ENCODE assay signal across 8 cellular contexts in the genomic region with DNA sequence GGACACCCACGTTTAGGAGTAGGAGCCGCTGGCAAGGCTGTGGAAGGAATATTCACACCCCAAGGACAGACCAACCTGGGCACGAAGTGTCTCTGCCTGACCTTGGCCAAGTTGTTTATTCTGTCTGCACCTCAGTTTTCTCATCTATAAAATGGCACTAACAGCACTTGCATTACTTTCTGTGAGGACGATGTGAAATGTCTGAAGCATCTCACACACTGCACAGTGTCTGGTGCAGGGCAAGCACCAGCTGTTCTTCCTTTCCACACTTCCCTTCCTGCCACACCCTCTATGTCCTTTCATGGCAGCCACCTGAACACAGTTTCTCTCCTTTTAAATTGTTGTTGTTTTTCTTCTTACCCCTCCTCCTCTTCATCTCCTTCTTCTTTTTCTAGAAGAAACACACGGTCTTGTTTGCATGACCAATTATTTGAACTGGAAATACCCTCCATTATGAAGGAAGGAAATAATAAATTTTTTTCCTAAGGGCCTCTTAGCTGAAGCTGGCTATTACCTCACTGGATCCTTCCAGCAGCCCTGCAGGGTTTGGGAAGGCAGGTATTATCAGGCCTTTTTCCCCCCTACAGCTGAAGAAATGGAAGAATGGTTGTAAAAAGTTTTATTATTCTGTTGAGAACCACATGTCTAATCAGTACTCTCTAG. TPM values are rescaled to one million over a fixed set of nuclear protein-coding genes. Genes with fewer than 3 reads are reported as not detected.
DNase-seq lines count a peak whose midpoint lies in the region; ATAC-seq and TF ChIP-seq lines count a peak whose summit lies in the region.

No MANE protein-coding gene starts in this region.

- H3K36me3 ChIP-seq in hepatocyte (replicated peaks; ENCODE audit: insufficient read depth, low read depth) = no peaks in the 10 kb centered on the region

- peaks cover 19% of the 10 kb centered on the region for H3K4me1 Mint-ChIP-seq in progenitor cell of endocrine pancreas (ENCODE audit: low read depth)

- no peak overlapping the region for H3K27ac Mint-ChIP-seq in progenitor cell of endocrine pancreas

- no peak for TF ChIP-seq POLR2A in GM18505 (IDR thresholded peaks at IDR 0.05; ENCODE audit: borderline replicate concordance, extremely low read depth, insufficient read depth, insufficient read length)

- H3K4me1 ChIP-seq in hepatocyte (ENCODE audit: insufficient read depth) = peaks cover 57% of the 10 kb centered on the region

- no peak overlapping the region for H3K4me3 Mint-ChIP-seq in progenitor cell of endocrine pancreas (ENCODE audit: low read depth)

- peak overlapping the region; percentile 93 for H3K27ac ChIP-seq in RWPE1
- H3K27ac ChIP-seq in hepatocyte = peak overlapping the region; percentile 86

- H4K20me1 ChIP-seq in hepatocyte (ENCODE audit: insufficient read depth, poor library complexity, severe bottlenecking) = no peaks in the 10 kb centered on the region

- peak; percentile 11 for ATAC-seq in GM18505 (IDR thresholded peaks at IDR 0.05; ENCODE audit: unreplicated experiment)
- peak; percentile 24 for ATAC-seq in HG02623 (IDR thresholded peaks at IDR 0.05; ENCODE audit: unreplicated experiment)

- CTCF ChIA-PET in RWPE1 (lab: Yijun Ruan, JAX) = interaction anchor here (0.9 to 1.4 kb wide), 4 partner anchors 54 to 160 kb away, joined by 3 to 6 read pairs (median 3); a partner anchor contains a TSS

- DNase-seq in RWPE1 (ENCODE audit: low spot score) = no peak
- DNase-seq in hepatocyte (ENCODE audit: low spot score) = no peak
- no peak for DNase-seq in progenitor cell of endocrine pancreas (ENCODE audit: low spot score, unreplicated experiment)
- no peak for DNase-seq in occipital lobe (lab: John Stamatoyannopoulos, UW)
- no peak for DNase-seq in H4 (ENCODE audit: low spot score)
- DNase-seq in NCI-H146 (lab: John Stamatoyannopoulos, UW) = no peak

- no peaks in the 10 kb centered on the region for H3K36me3 Mint-ChIP-seq in progenitor cell of endocrine pancreas (ENCODE audit: insufficient read depth)

- H3K9me2 ChIP-seq in hepatocyte (replicated peaks; ENCODE audit: insufficient read depth) = no peaks in the 10 kb centered on the region

- H2AFZ ChIP-seq in hepatocyte = no peak overlapping the region

- no peak for TF ChIP-seq CTCF in RWPE1 (conservative IDR thresholded peaks at IDR 0.05; ENCODE audit: low read depth)
- no peak for TF ChIP-seq CTCF in hepatocyte (IDR thresholded peaks at IDR 0.05; ENCODE audit: poor library complexity)
- TF ChIP-seq CTCF in progenitor cell of endocrine pancreas (IDR thresholded peaks at IDR 0.05; ENCODE audit: unreplicated experiment) = no peak

- H3K9me3 ChIP-seq in hepatocyte (ENCODE audit: low read depth) = no peaks in the 10 kb centered on the region

- 68% methylated on average over 5 of the region's 5 CpGs for WGBS in hepatocyte (ENCODE audit: low lambda C conversion rate, missing lambda C conversion rate)

- POLR2A ChIA-PET in RWPE1 (lab: Yijun Ruan, JAX; ENCODE audit: low non-redundant PET) = interaction anchor here (1.2 kb wide), 1 partner anchor 33 kb away, joined by 3 read pairs; no protein-coding TSS in a partner anchor

- peaks cover 45% of the 10 kb centered on the region for H3K27me3 Mint-ChIP-seq in progenitor cell of endocrine pancreas

- H3K4me3 ChIP-seq in hepatocyte = no peak overlapping the region

- no peaks in the 10 kb centered on the region for H3K27me3 ChIP-seq in hepatocyte

- H3K4me2 ChIP-seq in hepatocyte = peak overlapping the region; percentile 39

- peaks cover 15% of the 10 kb centered on the region for H3K79me2 ChIP-seq in hepatocyte

- no peaks in the 10 kb centered on the region for H3K9me3 Mint-ChIP-seq in progenitor cell of endocrine pancreas (ENCODE audit: low read depth)

RNA-seq across cellular contexts. Expression of a gene that starts 42.9 kb away (rescaled TPM):
- 6.8 and 13.7 TPM in 2 replicates for total RNA-seq in hepatocyte
- polyA plus RNA-seq in hepatocyte = 6.3 and 9.1 TPM in 2 replicates
- 6.0 and 6.6 TPM in 2 replicates for total RNA-seq in progenitor cell of endocrine pancreas
- 7.5 TPM for total RNA-seq in occipital lobe
- 28.7 and 30.0 TPM in 2 replicates for total RNA-seq in H4 (2014; rRNA removed; shearing (Covaris generic))

RNA-seq across cellular contexts. Expression of a gene that starts 51.9 kb away (rescaled TPM):
- total RNA-seq in hepatocyte (96.8 and 107 TPM in 2 replicates), progenitor cell of endocrine pancreas (134 and 145 TPM in 2 replicates), occipital lobe (32.4 TPM)
- polyA plus RNA-seq in hepatocyte = 59.3 and 75.9 TPM in 2 replicates
- 36.1 and 44.8 TPM in 2 replicates for total RNA-seq in H4 (2014; rRNA removed; shearing (Covaris generic))
